24 cellular contexts compared by ENCODE assay signal in genomic region chr7:150855046-150855445, GRCh38. TPM values are rescaled to one million over a fixed set of nuclear protein-coding genes. Genes with fewer than 3 reads are reported as not detected.
DNase-seq lines count a peak whose midpoint lies in the region; FAIRE-seq and TF ChIP-seq lines count a peak whose summit lies in the region.
"Had no signal": no experiment of that assay in that cellular context is flagged by ENCODE, and none has a peak within 500 bp of the region (broad histone marks: within the 10 kb centered on the region; RNA-seq: fewer than 3 reads in every experiment).

No MANE protein-coding gene starts in this region.

- TF ChIP-seq CTCF in H1 (IDR thresholded peaks at IDR 0.05; ENCODE audit: control extremely low read depth in 1 of 3, insufficient read depth in 1 of 3, low read depth in 1 of 3, low read length in 3 of 3) = no peak
- TF ChIP-seq CTCF in nephron (IDR thresholded peaks at IDR 0.05; ENCODE audit: unreplicated experiment in 3 of 3) = no peak
- no peak for TF ChIP-seq CTCF in type B pancreatic cell (conservative IDR thresholded peaks at IDR 0.05)
- no peak for TF ChIP-seq CTCF in D721Med (IDR thresholded peaks at IDR 0.05; ENCODE audit: insufficient read depth, missing control alignments)
- no peak for TF ChIP-seq CTCF in Caco-2 (IDR thresholded peaks at IDR 0.05; ENCODE audit: insufficient read depth in 1 of 2, low read depth in 1 of 2, low read length in 1 of 2, severe bottlenecking in 1 of 2, unreplicated experiment in 1 of 2)

- H4K8ac ChIP-seq in H1 (ENCODE audit: extremely low read depth, insufficient read depth, low read length) = no peak overlapping the region

- H2AFZ ChIP-seq in H1 (ENCODE audit: low read length) = no peak overlapping the region
- H2AFZ ChIP-seq: GM23338 had no signal

- no peak overlapping the region for H3K23ac ChIP-seq in H1 (ENCODE audit: insufficient read length)

- H3K23me2 ChIP-seq in H1 (ENCODE audit: low read depth, low read length) = no peaks in the 10 kb centered on the region

- FAIRE-seq in H1 (lab: Jason Lieb, UNC) (no peak), D721Med (lab: Jason Lieb, UNC) (no peak)
- FAIRE-seq: GM12891, RCC 7860 had no signal

- no peak overlapping the region for H2BK5ac ChIP-seq in H1 (ENCODE audit: low read depth, low read length)

- H2BK12ac ChIP-seq in H1 (ENCODE audit: low read depth, low read length) = no peak overlapping the region

- BruUV-seq in Caco-2 (replicated peaks; lab: Mats Ljungman, UMichigan) = no TSS peak

- no peak overlapping the region for H2BK20ac ChIP-seq in H1 (ENCODE audit: low read length)

- no peak overlapping the region for H3K27ac ChIP-seq in H1 (ENCODE audit: low read depth, low read length)
- H3K27ac ChIP-seq: SJCRH30 had no signal

- no peak overlapping the region for H3K4ac ChIP-seq in H1 (replicated peaks; ENCODE audit: insufficient read length, low read depth, low read length)

- H3K4me3 ChIP-seq in H1 (ENCODE audit: extremely low read depth in 1 of 4, insufficient read depth in 2 of 4, low read depth in 3 of 4, low read length in 4 of 4) = no peak overlapping the region
- no peak overlapping the region for H3K4me3 ChIP-seq in Caco-2 (ENCODE audit: low read depth, low read length)
- H3K4me3 ChIP-seq: GM23338, SJCRH30 had no signal

- H3K27ac Mint-ChIP-seq in nephron (peak overlapping the region in 2 of 3 experiments; percentile 24 to 73), type B pancreatic cell (no peak overlapping the region), Caco-2 (ENCODE audit: unreplicated experiment) (no peak overlapping the region)
- H3K27ac Mint-ChIP-seq: CD4-positive, CD25-positive, alpha-beta regulatory T cell; GM23338 had no signal

- peak; percentile 40 for DNase-seq in activated CD8-positive, alpha-beta memory T cell treated with anti-CD3 and anti-CD28 coated beads, Interleukin-2, amount 50 U/mL, for 48 hours
- DNase-seq in H1 (ENCODE audit: low read depth in 1 of 2, low spot score in 2 of 2) (peak in 1 of 2 experiments; percentile 40), type B pancreatic cell (ENCODE audit: extremely low spot score, unreplicated experiment) (peak; percentile 34), D721Med (ENCODE audit: insufficient read length, low spot score) (no peak), Caco-2 (no peak), activated gamma-delta T cell treated with Interleukin-2 at 50 U/mL for 16 hours (no peak)
- DNase-seq: CD4-positive, CD25-positive, alpha-beta regulatory T cell; COR-L47; DMS153; Kasumi-1; NCI-H1694; NCI-H2081 treated with DMSO at 0.1 percent for 48 hours; NCI-H2171 treated with DMSO at 0.1 percent for 48 hours; NCI-H446; NCI-H526; OCI-M1; SJCRH30 had no signal

- no peak overlapping the region for H3K4me2 ChIP-seq in H1 (ENCODE audit: insufficient read depth in 1 of 2, low read depth in 2 of 2, low read length in 2 of 2)
- H3K4me2 ChIP-seq: GM23338 had no signal

- H3K79me1 ChIP-seq in H1 (ENCODE audit: low read depth, low read length) = no peaks in the 10 kb centered on the region

- no peak overlapping the region; a peak in 1 of 7 replicates for H3K9ac ChIP-seq in H1 (replicated peaks in 1 of 4; ENCODE audit: extremely low read depth in 1 of 4, low read depth in 3 of 4, low read length in 3 of 4)

- H3K4me1 Mint-ChIP-seq in nephron = peaks cover 10% of the 10 kb centered on the region
- no peaks in the 10 kb centered on the region for H3K4me1 Mint-ChIP-seq in type B pancreatic cell (ENCODE audit: unreplicated experiment)
- peaks cover 13% of the 10 kb centered on the region for H3K4me1 Mint-ChIP-seq in Caco-2 (ENCODE audit: low read depth, unreplicated experiment)

- no peak for TF ChIP-seq RAD21 in H1 (IDR thresholded peaks at IDR 0.05 in 1 of 2, conservative IDR thresholded peaks at IDR 0.05 in 1 of 2; ENCODE audit: low read depth in 2 of 2, low read length in 2 of 2)

- H3K9me3 Mint-ChIP-seq in nephron (no peaks in the 10 kb centered on the region), type B pancreatic cell (no peaks in the 10 kb centered on the region), Caco-2 (ENCODE audit: unreplicated experiment) (no peaks in the 10 kb centered on the region)
- H3K9me3 Mint-ChIP-seq: CD4-positive, CD25-positive, alpha-beta regulatory T cell; GM23338 had no signal

- H3K18ac ChIP-seq in H1 (ENCODE audit: extremely low read depth, low read length) = no peak overlapping the region

- no peaks in the 10 kb centered on the region for H3K79me2 ChIP-seq in H1 (ENCODE audit: control insufficient read depth in 1 of 2, insufficient read depth in 2 of 2, low read length in 2 of 2)

- POLR2A ChIA-PET in H1 (lab: Charles Lee; ENCODE audit: partially characterized antibody) = no interaction called here
- POLR2A ChIA-PET in Caco-2 (lab: Charles Lee) = no interaction called here

- no peak overlapping the region for H2BK120ac ChIP-seq in H1 (replicated peaks; ENCODE audit: low read depth, low read length)

- H3K56ac ChIP-seq in H1 (replicated peaks; ENCODE audit: insufficient read length, low read depth, low read length) = no peak overlapping the region

- no peak for TF ChIP-seq EP300 in H1 (IDR thresholded peaks at IDR 0.05; ENCODE audit: borderline replicate concordance in 1 of 2, low read depth in 2 of 2, low read length in 2 of 2)

- H3K36me3 ChIP-seq in H1 (ENCODE audit: control insufficient read depth in 2 of 4, insufficient read depth in 4 of 4, low read length in 3 of 4) (no peaks in the 10 kb centered on the region), Caco-2 (ENCODE audit: control insufficient read depth, insufficient read depth, low read length) (no peaks in the 10 kb centered on the region)
- H3K36me3 ChIP-seq: SJCRH30 had no signal

- peak overlapping the region; percentile 57 for H4K91ac ChIP-seq in H1 (replicated peaks; ENCODE audit: insufficient read length, low read length)

- no peaks in the 10 kb centered on the region for H3K9me3 ChIP-seq in H1 (ENCODE audit: insufficient read depth in 2 of 2, low read depth in 1 of 2, low read length in 1 of 2)
- no peaks in the 10 kb centered on the region for H3K9me3 ChIP-seq in Caco-2
- H3K9me3 ChIP-seq: SJCRH30 had no signal

- TF ChIP-seq POLR2A in H1 (IDR thresholded peaks at IDR 0.05; ENCODE audit: control extremely low read depth in 1 of 2, low read depth in 2 of 2, low read length in 2 of 2) = no peak

- no peaks in the 10 kb centered on the region for H4K20me1 ChIP-seq in H1 (replicated peaks in 1 of 2; ENCODE audit: control insufficient read depth in 1 of 2, insufficient read depth in 2 of 2, low read length in 2 of 2)

- CTCF ChIA-PET in H1 (lab: Charles Lee; ENCODE audit: partially characterized antibody) = interaction anchor here (0.5 to 1.0 kb wide), 3 partner anchors 22 to 137 kb away, joined by 3 read pairs; no protein-coding TSS in a partner anchor
- CTCF ChIA-PET in Caco-2 (lab: Charles Lee) = no interaction called here

- no peaks in the 10 kb centered on the region for H3K27me3 ChIP-seq in H1 (replicated peaks in 1 of 4; ENCODE audit: control insufficient read depth in 3 of 4, extremely low read depth in 1 of 4, insufficient read depth in 3 of 4, low read length in 3 of 4)
- no peaks in the 10 kb centered on the region; the same call in 1 of the 2 replicates for H3K27me3 ChIP-seq in Caco-2 (replicated peaks; ENCODE audit: control insufficient read depth, insufficient read depth, low read length)

- peak overlapping the region in 1 of 3 experiments; percentile 53 for H3K4me3 Mint-ChIP-seq in nephron
- H3K4me3 Mint-ChIP-seq in type B pancreatic cell = no peak overlapping the region
- H3K4me3 Mint-ChIP-seq in Caco-2 (ENCODE audit: unreplicated experiment) = no peak overlapping the region
- H3K4me3 Mint-ChIP-seq: CD4-positive, CD25-positive, alpha-beta regulatory T cell; GM23338 had no signal

- intact Hi-C loops in Caco-2 (cut with micrococcal nuclease; ENCODE audit: unreplicated experiment) = no loop called here

- H3K27me3 Mint-ChIP-seq in nephron (ENCODE audit: low read depth) (peaks cover 13% of the 10 kb centered on the region), type B pancreatic cell (peaks cover 8% of the 10 kb centered on the region), Caco-2 (ENCODE audit: insufficient read depth, unreplicated experiment) (peaks cover 2% of the 10 kb centered on the region)

- WGBS in H1 (ENCODE audit: extremely low coverage in 1 of 2, insufficient coverage in 1 of 2, insufficient read length in 1 of 2, insufficient replicate concordance in 2 of 2, low coverage in 1 of 2, low lambda C conversion rate in 2 of 2, missing lambda C conversion rate in 1 of 2), 2 experiments = 92% methylated on average over 6 of the region's 6 CpGs; no CpG with 5 or more reads in 1 of the 2 experiments

- H3K14ac ChIP-seq in H1 (ENCODE audit: insufficient read length) = no peak overlapping the region

- H2AK5ac ChIP-seq in H1 (ENCODE audit: low read depth, low read length) = no peak overlapping the region

- H3K36me3 Mint-ChIP-seq in nephron (ENCODE audit: low read depth) (no peaks in the 10 kb centered on the region), type B pancreatic cell (no peaks in the 10 kb centered on the region), Caco-2 (ENCODE audit: insufficient read depth, unreplicated experiment) (no peaks in the 10 kb centered on the region)
- H3K36me3 Mint-ChIP-seq: CD4-positive, CD25-positive, alpha-beta regulatory T cell had no signal

- H4K5ac ChIP-seq in H1 (ENCODE audit: insufficient read length, low read depth, low read length) = no peak overlapping the region

- H2BK15ac ChIP-seq in H1 (ENCODE audit: low read length) = peak overlapping the region; percentile 92; the same call in 1 of the 2 replicates

- H3K4me1 ChIP-seq in H1 (replicated peaks in 1 of 4; ENCODE audit: control insufficient read depth in 3 of 4, insufficient read depth in 4 of 4, low read length in 3 of 4) (peaks cover 0 to 6% (median 1%) of the 10 kb centered on the region in 4 experiments; a peak in 1 of 7 replicates), Caco-2 (peaks cover 10% of the 10 kb centered on the region)
- H3K4me1 ChIP-seq: SJCRH30 had no signal

RNA-seq across cellular contexts. Expression of gene AOC1, which starts 2.7 kb away (rescaled TPM):
- total RNA-seq in H1 (2021; fragmentation: NEBNext Ultra II Directional; extraction: Animal tissue kit (Norgen Biotek cat#: 25700)) = 0.15 and 0.48 TPM in 2 replicates
- 0.17 TPM in 2 replicates for polyA plus RNA-seq in H1 (2011; rRNA removed)
- 0.06 TPM for polyA plus RNA-seq in H1 (2011; cell fraction: cytosol; rRNA removed)
- 0.16 TPM for polyA plus RNA-seq in H1 (2011; cell fraction: nucleus; rRNA removed)
- polyA plus RNA-seq in H1 (2012, experiment 1 of 2) = 0.17 to 0.21 TPM (median 0.21 TPM) in 3 of 4 replicates, not detected in the other
- 0.20 TPM for polyA plus RNA-seq in H1 (2012, experiment 2 of 2)
- polyA plus RNA-seq in H1 (2013, experiment 1 of 2) = 0.16 TPM
- polyA plus RNA-seq in H1 (2013, experiment 2 of 2) = 0.17 TPM
- 0.09 TPM in 1 of 2 replicates, not detected in the other for polyA minus RNA-seq in H1 (2011; rRNA and poly(A)+ RNA removed)
- not detected for polyA minus RNA-seq in H1 (2011; cell fraction: cytosol; rRNA and poly(A)+ RNA removed)
- polyA minus RNA-seq in H1 (2011; cell fraction: nucleus; rRNA and poly(A)+ RNA removed) = 0.40 TPM
- total RNA-seq in type B pancreatic cell (ENCODE audit: low replicate concordance) (21.4 and 26.2 TPM in 2 replicates), Caco-2 (2022) (3.5 and 4.5 TPM in 2 replicates)
- total RNA-seq: CD4-positive, CD25-positive, alpha-beta regulatory T cell; GM23338; SJCRH30 had no signal
- polyA plus RNA-seq: BJ; CD4-positive, CD25-positive, alpha-beta regulatory T cell; GM23338 had no signal

RNA-seq across cellular contexts. Expression of gene TMEM176A, which starts 54.5 kb away (rescaled TPM):
- 0.90 and 1.3 TPM in 2 replicates for total RNA-seq in H1 (2021; fragmentation: NEBNext Ultra II Directional; extraction: Animal tissue kit (Norgen Biotek cat#: 25700))
- polyA plus RNA-seq in H1 (2011; rRNA removed) = 0.71 and 1.5 TPM in 2 replicates
- polyA plus RNA-seq in H1 (2011; cell fraction: cytosol; rRNA removed) = 0.45 TPM
- 0.81 TPM for polyA plus RNA-seq in H1 (2011; cell fraction: nucleus; rRNA removed)
- polyA plus RNA-seq in H1 (2012, experiment 1 of 2) = 0.39 to 1.4 TPM (median 1.0 TPM) in 4 replicates
- 1.4 TPM for polyA plus RNA-seq in H1 (2012, experiment 2 of 2)
- polyA plus RNA-seq in H1 (2013, experiment 1 of 2) = 0.69 TPM
- polyA plus RNA-seq in H1 (2013, experiment 2 of 2) = 0.75 TPM
- polyA minus RNA-seq in H1 (2011; rRNA and poly(A)+ RNA removed) = 0.78 TPM in 1 of 2 replicates, not detected in the other
- not detected for polyA minus RNA-seq in H1 (2011; cell fraction: cytosol; rRNA and poly(A)+ RNA removed)
- polyA minus RNA-seq in H1 (2011; cell fraction: nucleus; rRNA and poly(A)+ RNA removed) = not detected
- 90.1 and 106 TPM in 2 replicates for total RNA-seq in type B pancreatic cell (ENCODE audit: low replicate concordance)
- 38.7 and 49.6 TPM in 2 replicates for total RNA-seq in Caco-2 (2022)
- total RNA-seq: CD4-positive, CD25-positive, alpha-beta regulatory T cell; G401; GM23338; MCF 10A; SJCRH30 had no signal
- polyA plus RNA-seq: BJ had no signal

RNA-seq across cellular contexts. Expression of gene TMEM176B, which starts 54.9 kb away (rescaled TPM):
- 1.2 TPM in 2 replicates for total RNA-seq in H1 (2021; fragmentation: NEBNext Ultra II Directional; extraction: Animal tissue kit (Norgen Biotek cat#: 25700))
- polyA plus RNA-seq in H1 (2011; rRNA removed) = 2.1 and 2.2 TPM in 2 replicates
- polyA plus RNA-seq in H1 (2011; cell fraction: cytosol; rRNA removed) = 1.7 TPM
- polyA plus RNA-seq in H1 (2011; cell fraction: nucleus; rRNA removed) = 1.9 TPM
- polyA plus RNA-seq in H1 (2012, experiment 1 of 2) = 0.48 to 1.3 TPM (median 1.2 TPM) in 4 replicates
- 1.3 TPM for polyA plus RNA-seq in H1 (2012, experiment 2 of 2)
- polyA plus RNA-seq in H1 (2013, experiment 1 of 2) = 0.91 TPM
- 0.87 TPM for polyA plus RNA-seq in H1 (2013, experiment 2 of 2)
- polyA minus RNA-seq in H1 (2011; rRNA and poly(A)+ RNA removed) = 1.0 TPM in 1 of 2 replicates, not detected in the other
- polyA minus RNA-seq in H1 (2011; cell fraction: cytosol; rRNA and poly(A)+ RNA removed) = not detected
- not detected for polyA minus RNA-seq in H1 (2011; cell fraction: nucleus; rRNA and poly(A)+ RNA removed)
- total RNA-seq in type B pancreatic cell (ENCODE audit: low replicate concordance) = 72.9 and 98.5 TPM in 2 replicates
- total RNA-seq in Caco-2 (2022) = 31.4 and 35.8 TPM in 2 replicates
- total RNA-seq: CD4-positive, CD25-positive, alpha-beta regulatory T cell; SJCRH30 had no signal
- polyA plus RNA-seq: BJ had no signal

Comparison
In these comparisons a context has a peak if more than half of its experiments do, and no peak if none do; other contexts are left out.
1. DNase-seq: peak in activated CD8-positive, alpha-beta memory T cell treated with anti-CD3 and anti-CD28 coated beads, Interleukin-2, amount 50 U/mL, for 48 hours (single experiment) and type B pancreatic cell (single experiment); none in D721Med (single experiment), Caco-2 (0 of 2) and activated gamma-delta T cell treated with Interleukin-2 at 50 U/mL for 16 hours (single experiment).
2. H3K27ac Mint-ChIP-seq: peak in nephron (2 of 3); none in type B pancreatic cell (single experiment) and Caco-2 (single experiment).
3. RNA of gene TMEM176A, which starts 54.5 kb away (total RNA-seq): 90.1 to 106 TPM in type B pancreatic cell and 38.7 to 49.6 TPM in Caco-2; 0.90 to 1.3 TPM in H1; every median in the first group is over 10 times any median in the second.
4. RNA of gene TMEM176B, which starts 54.9 kb away (total RNA-seq): 72.9 to 98.5 TPM in type B pancreatic cell and 31.4 to 35.8 TPM in Caco-2; 1.2 TPM in H1; every median in the first group is over 10 times any median in the second.